16 cellular contexts compared by ENCODE assay signal in genomic region chr7:55966851-55967250, GRCh38. TPM values are rescaled to one million over a fixed set of nuclear protein-coding genes. Genes with fewer than 3 reads are reported as not detected.
DNase-seq lines count a peak whose midpoint lies in the region; ATAC-seq, FAIRE-seq and TF ChIP-seq lines count a peak whose summit lies in the region.
"Had no signal": no experiment of that assay in that cellular context is flagged by ENCODE, and none has a peak within 500 bp of the region (broad histone marks: within the 10 kb centered on the region; RNA-seq: fewer than 3 reads in every experiment).

No MANE protein-coding gene starts in this region.

- peak overlapping the region; percentile 6 to 96 (median 23) for H3K9ac ChIP-seq in skeletal muscle tissue (ENCODE audit: low read depth in 1 of 3, low read length in 3 of 3)

- no peak for FAIRE-seq in D721Med (lab: Jason Lieb, UNC)
- FAIRE-seq: pancreas, RCC 7860 had no signal

- no peaks in the 10 kb centered on the region for H3K27me3 ChIP-seq in heart left ventricle
- no peaks in the 10 kb centered on the region for H3K27me3 ChIP-seq in WERI-Rb-1 (ENCODE audit: insufficient read depth, low read depth, severe bottlenecking)
- H3K27me3 ChIP-seq in hepatocyte, result no peaks in the 10 kb centered on the region
- H3K27me3 ChIP-seq in skeletal muscle tissue (ENCODE audit: control insufficient read depth in 3 of 3, insufficient read depth in 3 of 3, low read length in 3 of 3), result no peaks in the 10 kb centered on the region
- H3K27me3 ChIP-seq: pancreas had no signal

- H3K4me3 ChIP-seq in heart left ventricle, result peak overlapping the region in 7 of 12 donors; percentile 13 to 84 (median 69)
- H3K4me3 ChIP-seq in WERI-Rb-1 (ENCODE audit: low read depth, low read length), result no peak overlapping the region
- H3K4me3 ChIP-seq in hepatocyte, result no peak overlapping the region
- peak overlapping the region in 2 of 3 donors; percentile 49 to 84 for H3K4me3 ChIP-seq in skeletal muscle tissue (ENCODE audit: low read length in 3 of 3)
- H3K4me3 ChIP-seq: pancreas had no signal

- TF ChIP-seq CTCF in heart left ventricle (IDR thresholded peaks at IDR 0.05), result no peak
- TF ChIP-seq CTCF in WERI-Rb-1 (IDR thresholded peaks at IDR 0.05; ENCODE audit: low read depth, low read length), result no peak
- TF ChIP-seq CTCF in hepatocyte (IDR thresholded peaks at IDR 0.05; ENCODE audit: poor library complexity), result no peak
- no peak for TF ChIP-seq CTCF in D721Med (IDR thresholded peaks at IDR 0.05; ENCODE audit: insufficient read depth, missing control alignments)

- no peaks in the 10 kb centered on the region for H3K9me3 ChIP-seq in heart left ventricle
- H3K9me3 ChIP-seq in WERI-Rb-1 (ENCODE audit: severe bottlenecking), result no peaks in the 10 kb centered on the region
- no peaks in the 10 kb centered on the region for H3K9me3 ChIP-seq in hepatocyte (ENCODE audit: low read depth)
- no peaks in the 10 kb centered on the region for H3K9me3 ChIP-seq in skeletal muscle tissue (ENCODE audit: control insufficient read depth in 3 of 3, low read length in 3 of 3)
- H3K9me3 ChIP-seq: pancreas had no signal

- H3K36me3 ChIP-seq in heart left ventricle, result peaks cover 0 to 12% (median 3%) of the 10 kb centered on the region in 9 donors
- H3K36me3 ChIP-seq in WERI-Rb-1, result peaks cover 4% of the 10 kb centered on the region
- H3K36me3 ChIP-seq in hepatocyte (replicated peaks; ENCODE audit: insufficient read depth, low read depth), result no peaks in the 10 kb centered on the region
- peaks cover 0 to 6% (median 4%) of the 10 kb centered on the region in 3 donors for H3K36me3 ChIP-seq in skeletal muscle tissue (ENCODE audit: control insufficient read depth in 3 of 3, insufficient read depth in 3 of 3, low read length in 3 of 3)
- H3K36me3 ChIP-seq: pancreas had no signal

- intact Hi-C loops in heart left ventricle (cut with DNase I) (loop anchor here in 6 of 10 donors (5.0 to 10.0 kb wide), 6 partner anchors 82 to 602 kb away; partner anchors contain the start of genes VOPP1 (in 2 of the 6), ZNF713 (in 2 of the 6), LANCL2 (in 1 of the 6) and PHKG1 (in 1 of the 6)), Right ventricle myocardium inferior (cut with DNase I) (loop anchor here (5.0 to 10.0 kb wide), 2 partner anchors 85 to 1378 kb away; partner anchors contain the start of genes CCT6A and PSPH)

- peaks cover 20% of the 10 kb centered on the region for H4K20me1 ChIP-seq in hepatocyte (ENCODE audit: insufficient read depth, poor library complexity, severe bottlenecking)

- no peak for TF ChIP-seq POLR2A in heart left ventricle (IDR thresholded peaks at IDR 0.05)
- TF ChIP-seq POLR2A in GM18505 (IDR thresholded peaks at IDR 0.05; ENCODE audit: borderline replicate concordance, extremely low read depth, insufficient read depth, insufficient read length), result no peak

- peak overlapping the region; percentile 81 for H3K4me2 ChIP-seq in hepatocyte

- no peak overlapping the region for H2AFZ ChIP-seq in hepatocyte

- DNase-seq in heart left ventricle, result no peak
- DNase-seq in Right ventricle myocardium inferior (ENCODE audit: missing footprints), result no peak
- DNase-seq in WERI-Rb-1, result peak; percentile 24
- DNase-seq in hepatocyte (ENCODE audit: low spot score), result no peak
- no peak for DNase-seq in globus pallidus (ENCODE audit: low spot score)
- DNase-seq in D721Med (ENCODE audit: insufficient read length, low spot score), result no peak
- DNase-seq: activated CD4-positive, alpha-beta memory T cell treated with anti-CD3 and anti-CD28 coated beads, Interleukin-2, amount 10 ng/mL, durations not matched to agents 7 days and 5 days; activated gamma-delta T cell; central memory CD4-positive, alpha-beta T cell; DMS79; MV-4-11; pancreas; T-helper 9 cell had no signal

- WGBS in heart left ventricle, 4 donors, result 50 to 66% (median 59%) methylated on average over 6 of the region's 6 CpGs
- WGBS in hepatocyte (ENCODE audit: low lambda C conversion rate, missing lambda C conversion rate), result 83% methylated on average over 6 of the region's 6 CpGs

- H3K79me2 ChIP-seq in hepatocyte, result peaks cover 70% of the 10 kb centered on the region

- no peaks in the 10 kb centered on the region for H3K9me2 ChIP-seq in hepatocyte (replicated peaks; ENCODE audit: insufficient read depth)

- H3K4me1 ChIP-seq in heart left ventricle, result peaks cover 0 to 67% (median 19%) of the 10 kb centered on the region in 12 donors
- H3K4me1 ChIP-seq in hepatocyte (ENCODE audit: insufficient read depth), result peaks cover 8% of the 10 kb centered on the region
- H3K4me1 ChIP-seq in skeletal muscle tissue (ENCODE audit: control insufficient read depth in 3 of 3, insufficient read depth in 3 of 3, low read length in 3 of 3), result peaks cover 38 to 55% (median 53%) of the 10 kb centered on the region in 3 donors

- H3K27ac ChIP-seq in heart left ventricle, result peak overlapping the region; percentile 13 to 99 (median 94)
- peak overlapping the region; percentile 40 for H3K27ac ChIP-seq in WERI-Rb-1
- no peak overlapping the region for H3K27ac ChIP-seq in hepatocyte
- peak overlapping the region; percentile 92 for H3K27ac ChIP-seq in skeletal muscle tissue (ENCODE audit: low read depth, low read length)

- ATAC-seq in heart left ventricle, result no peak
- ATAC-seq in Right ventricle myocardium inferior, result no peak
- no peak for ATAC-seq in GM18505 (IDR thresholded peaks at IDR 0.05; ENCODE audit: unreplicated experiment)
- ATAC-seq: pancreas had no signal

RNA-seq across cellular contexts. Expression of gene NIPSNAP2, which starts 2.5 kb away (rescaled TPM):
- total RNA-seq in heart left ventricle (100 to 1,000 TPM; 184 to 529 (median 329) TPM), Right ventricle myocardium inferior (348 TPM), hepatocyte (46.0 and 47.6 TPM in 2 replicates), skeletal muscle tissue (56.4 TPM)
- polyA plus RNA-seq in heart left ventricle (100 to 1,000 TPM; 119 to 158 TPM), hepatocyte (46.2 and 51.6 TPM in 2 replicates)

RNA-seq across cellular contexts. Expression of gene MRPS17, which starts 15.2 kb away (rescaled TPM):
- total RNA-seq in heart left ventricle, result 10 to 100 TPM; 14.8 to 24.2 (median 19.0) TPM
- polyA plus RNA-seq in heart left ventricle, result 10 to 100 TPM; 17.6 to 28.1 TPM
- total RNA-seq in Right ventricle myocardium inferior, result 20.8 TPM
- 13.7 and 18.6 TPM in 2 replicates for total RNA-seq in hepatocyte
- polyA plus RNA-seq in hepatocyte, result 26.1 and 30.3 TPM in 2 replicates
- 22.4 TPM for total RNA-seq in skeletal muscle tissue

Comparison
In these comparisons a context has a peak if more than half of its experiments do, and no peak if none do; other contexts are left out.
1. H3K4me3 ChIP-seq: peak in heart left ventricle (7 of 12) and skeletal muscle tissue (2 of 3); none in WERI-Rb-1 (single experiment) and hepatocyte (single experiment).